Comparison of ENCODE assay signal across 7 cellular contexts in the genomic region with DNA sequence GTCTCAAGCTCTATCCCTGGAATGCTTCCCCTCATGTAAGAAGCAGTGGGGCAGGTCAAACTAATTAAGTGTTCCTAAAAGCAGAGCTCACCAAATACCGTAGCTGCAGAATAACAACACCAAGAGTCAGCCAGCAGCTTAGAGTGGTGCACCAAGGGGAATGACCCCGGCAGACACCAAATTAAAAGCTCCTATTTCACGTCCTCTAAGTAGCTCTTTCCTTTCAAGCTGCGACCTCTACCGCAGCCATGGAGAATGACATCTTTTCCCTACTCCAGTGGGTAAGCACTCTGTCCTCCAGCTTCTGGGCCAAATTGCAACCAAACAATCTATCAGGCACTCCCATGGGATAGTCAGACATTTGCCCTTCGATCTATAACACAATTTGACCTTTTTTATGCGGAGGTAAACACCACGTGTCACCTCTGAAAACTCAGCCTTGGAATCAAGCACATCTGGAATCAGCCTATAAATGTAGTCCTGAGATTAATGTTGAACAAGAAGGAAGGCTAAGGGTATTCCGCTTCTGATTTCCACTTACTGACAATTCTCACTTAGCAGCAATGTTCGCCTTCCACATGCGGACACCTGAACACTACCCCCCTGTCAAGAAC.
A peak's percentile ranks its signal among the peaks of the same experiment; 100 is the strongest.
DNase-seq lines count a peak whose midpoint lies in the region; ATAC-seq, FAIRE-seq and TF ChIP-seq lines count a peak whose summit lies in the region.

No MANE protein-coding gene starts in this region.

- H3K27ac ChIP-seq in kidney (ENCODE audit: low read depth in 2 of 2, low read length in 2 of 2), result no peak overlapping the region
- H3K27ac ChIP-seq in tibial artery, result no peak overlapping the region

- no peaks in the 10 kb centered on the region for H3K9me3 Mint-ChIP-seq in MCF 10A (ENCODE audit: unreplicated experiment)

- TF ChIP-seq CTCF in MCF 10A (IDR thresholded peaks at IDR 0.05; ENCODE audit: unreplicated experiment), result peak; percentile 88
- peak; percentile 75 for TF ChIP-seq CTCF in kidney (IDR thresholded peaks at IDR 0.05; ENCODE audit: borderline replicate concordance, extremely low read depth, insufficient read depth)
- peak; percentile 52 to 55 for TF ChIP-seq CTCF in tibial artery (IDR thresholded peaks at IDR 0.05)

- no peaks in the 10 kb centered on the region for H3K27me3 Mint-ChIP-seq in MCF 10A (ENCODE audit: insufficient read depth, unreplicated experiment)

- no peaks in the 10 kb centered on the region for H3K36me3 Mint-ChIP-seq in MCF 10A (ENCODE audit: insufficient read depth, unreplicated experiment)

- no peak overlapping the region for H3K9ac ChIP-seq in kidney (ENCODE audit: low read length in 2 of 2)

- no peak overlapping the region for H3K27ac Mint-ChIP-seq in MCF 10A (ENCODE audit: low read depth, unreplicated experiment)

- H3K4me1 ChIP-seq in kidney (ENCODE audit: control insufficient read depth in 1 of 2, insufficient read depth in 1 of 2, low read depth in 1 of 2, low read length in 2 of 2) (peaks cover 0 to 4% of the 10 kb centered on the region in 2 donors), tibial artery (peaks cover 0 to 4% (median 0%) of the 10 kb centered on the region in 4 donors)

- H3K4me3 ChIP-seq in kidney (ENCODE audit: low read length in 2 of 2) (peak overlapping the region in 1 of 2 donors; percentile 2), tibial artery (no peak overlapping the region)

- DNase-seq in GM04504 (ENCODE audit: low read depth) (peak; percentile 17), NCI-H748 (lab: John Stamatoyannopoulos, UW; ENCODE audit: unreplicated experiment) (peak; percentile 79), MCF 10A (ENCODE audit: unreplicated experiment) (peak; percentile 74), kidney (no peak), tibial artery (peak in 1 of 2 donors; percentile 57)
- no peak for DNase-seq in stimulated activated naive CD4-positive, alpha-beta T cell (lab: John Stamatoyannopoulos, UW)

- FAIRE-seq in kidney (lab: Jason Lieb, UNC), result no peak

- POLR2A ChIA-PET in MCF 10A (lab: Yijun Ruan, JAX), result interaction anchor here (0.9 to 1.2 kb wide), 9 partner anchors 17 to 941 kb away, joined by 3 to 9 read pairs (median 4); no protein-coding TSS in a partner anchor

- H3K36me3 ChIP-seq in kidney (ENCODE audit: control insufficient read depth in 1 of 2, insufficient read depth in 2 of 2, low read length in 2 of 2), result no peaks in the 10 kb centered on the region
- H3K36me3 ChIP-seq in tibial artery, result no peaks in the 10 kb centered on the region

- ATAC-seq in HG02870 (IDR thresholded peaks at IDR 0.05; ENCODE audit: unreplicated experiment), result peak; percentile 61

- H3K27me3 ChIP-seq in tibial artery, result no peaks in the 10 kb centered on the region

- CTCF ChIA-PET in MCF 10A (lab: Yijun Ruan, JAX), result interaction anchor here (0.6 to 2.7 kb wide), 47 partner anchors 8 to 1012 kb away, joined by 3 to 27 read pairs (median 4); no protein-coding TSS in a partner anchor

- H3K4me3 Mint-ChIP-seq in MCF 10A (ENCODE audit: unreplicated experiment), result no peak overlapping the region

- no TSS peak for BruUV-seq in MCF 10A (replicated peaks; lab: Mats Ljungman, UMichigan)

- H3K4me1 Mint-ChIP-seq in MCF 10A (ENCODE audit: insufficient read depth, unreplicated experiment), result peaks cover 6% of the 10 kb centered on the region

- H3K9me3 ChIP-seq in kidney (ENCODE audit: control insufficient read depth in 1 of 2, low read length in 2 of 2), result no peaks in the 10 kb centered on the region
- H3K9me3 ChIP-seq in tibial artery, result no peaks in the 10 kb centered on the region

- intact Hi-C loops in MCF 10A (cut with micrococcal nuclease) (loop anchor here (1.0 to 2.0 kb wide), 5 partner anchors 77 to 790 kb away; no protein-coding TSS in a partner anchor), kidney (cut with DNase I) (no loop called here), tibial artery (cut with DNase I; ENCODE audit: low total_unique reads) (no loop called here)

Comparison
In these comparisons a context has a peak if more than half of its experiments do, and no peak if none do; other contexts are left out.
1. DNase-seq: peak in GM04504 (single experiment), NCI-H748 (single experiment) and MCF 10A (single experiment); none in kidney (single experiment) and stimulated activated naive CD4-positive, alpha-beta T cell (0 of 6).
2. Peak in every context shown above with its lines, with median percentiles within 50 percentile points of each other: CTCF ChIP-seq.